ENCODE assay signal across 21 cellular contexts in the genomic region with DNA sequence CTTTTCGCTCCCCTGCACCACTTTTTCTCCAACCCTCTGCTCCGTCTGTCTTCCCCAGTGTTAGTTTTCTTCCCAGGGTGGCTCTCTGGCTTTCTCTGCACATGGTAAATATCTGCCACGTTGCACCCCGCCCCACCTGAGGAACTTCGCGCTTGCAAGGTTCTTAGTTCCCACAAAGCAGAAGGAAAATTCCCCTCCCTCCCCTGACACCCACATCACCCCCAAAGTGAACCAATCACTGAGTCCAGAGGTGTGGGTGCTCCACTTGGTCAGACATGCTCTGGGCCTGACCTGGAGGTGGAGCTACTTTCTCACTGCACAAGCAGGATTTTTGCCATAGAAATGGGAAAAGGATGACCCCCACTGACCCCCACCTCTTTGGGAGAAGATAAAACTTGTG.
"Had no signal": no experiment of that assay in that cellular context is flagged by ENCODE, and none has a peak within 500 bp of the region (broad histone marks: within the 10 kb centered on the region; RNA-seq: fewer than 3 reads in every experiment).

No MANE protein-coding gene starts in this region.

- H3K27me3 Mint-ChIP-seq: stimulated activated naive CD8-positive, alpha-beta T cell treated with anti-CD3 and anti-CD28 coated beads, Interleukin-15, Interleukin-2, amounts not matched to agents 100 ng/mL and 50 ng/mL, for 24 hours had no signal

- H3K27ac Mint-ChIP-seq: memory B cell; mesothelial cell of epicardium; progenitor cell of endocrine pancreas; stimulated activated naive B cell treated with anti-CD40 and anti-IgM and Interleukin-4, amounts not matched to agents 10 μg/mL and 1 μg/mL and 100 μg/mL, for 72 hours; stimulated activated naive CD8-positive, alpha-beta T cell treated with anti-CD3 and anti-CD28 coated beads, Interleukin-15, Interleukin-2, amounts not matched to agents 100 ng/mL and 50 ng/mL, for 24 hours had no signal

- H3K36me3 Mint-ChIP-seq: mesothelial cell of epicardium; naive B cell; natural killer cell treated with Interleukin-12 subunit alpha and Interleukin-12 subunit beta and Interleukin-15 and Interleukin-18, amount 100 ng/mL, for 72 hours had no signal

- H3K4me1 Mint-ChIP-seq: naive B cell had no signal

- ATAC-seq: gastrocnemius medialis; heart left ventricle; left lobe of liver; mucosa of descending colon; natural killer cell treated with Interleukin-12 subunit alpha and Interleukin-12 subunit beta and Interleukin-15 and Interleukin-18, amount 100 ng/mL, for 72 hours; right lobe of liver; stimulated activated naive B cell treated with anti-CD40 and anti-IgM and Interleukin-4, amounts not matched to agents 10 μg/mL and 1 μg/mL and 100 μg/mL, for 72 hours had no signal

- H3K4me3 Mint-ChIP-seq: memory B cell; mesothelial cell of epicardium; naive B cell; natural killer cell treated with Interleukin-12 subunit alpha and Interleukin-12 subunit beta and Interleukin-15 and Interleukin-18, amount 100 ng/mL, for 72 hours; neural crest cell; stimulated activated naive B cell treated with anti-CD40 and anti-IgM and Interleukin-4, amounts not matched to agents 10 μg/mL and 1 μg/mL and 100 μg/mL, for 72 hours; stimulated activated naive CD8-positive, alpha-beta T cell treated with anti-CD3 and anti-CD28 coated beads, Interleukin-15, Interleukin-2, amounts not matched to agents 100 ng/mL and 50 ng/mL, for 24 hours had no signal

- H3K9me3 Mint-ChIP-seq: mesothelial cell of epicardium; naive B cell; natural killer cell treated with Interleukin-12 subunit alpha and Interleukin-12 subunit beta and Interleukin-15 and Interleukin-18, amount 100 ng/mL, for 72 hours; neural crest cell; stimulated activated naive CD8-positive, alpha-beta T cell treated with anti-CD3 and anti-CD28 coated beads, Interleukin-15, Interleukin-2, amounts not matched to agents 100 ng/mL and 50 ng/mL, for 24 hours had no signal

- DNase-seq: dermis blood vessel endothelial cell; effector memory CD4-positive, alpha-beta T cell; foreskin fibroblast; gastrocnemius medialis; heart left ventricle; kidney; mucosa of descending colon; naive B cell; right lobe of liver; small intestine; stimulated activated CD4-positive, alpha-beta T cell treated with anti-CD3 and anti-CD28 coated beads, Interleukin-15, amount 100 ng/mL, for 24 hours; stimulated activated CD4-positive, alpha-beta T cell treated with anti-CD3 and anti-CD28 coated beads, Interleukin-2, amount 100 ng/mL, for 48 hours; stimulated activated naive B cell treated with anti-CD40 and anti-IgM and Interleukin-4, amounts not matched to agents 10 μg/mL and 1 μg/mL and 100 μg/mL, for 72 hours; upper lobe of left lung had no signal
